In genomic region chr17:9918804-9919352, GRCh38 we compare ENCODE assay signal across 26 cellular contexts. TPM values are rescaled to one million over a fixed set of nuclear protein-coding genes. Genes with fewer than 3 reads are reported as not detected.
"Had no signal": no experiment of that assay in that cellular context is flagged by ENCODE, and none has a peak within 500 bp of the region (broad histone marks: within the 10 kb centered on the region; RNA-seq: fewer than 3 reads in every experiment).

No MANE protein-coding gene starts in this region.

- H3K27me3 ChIP-seq: esophagus squamous epithelium, gastroesophageal sphincter, spleen, testis, tibial nerve, upper lobe of right lung, vagina had no signal

- H3K9me3 ChIP-seq: esophagus squamous epithelium, gastroesophageal sphincter, psoas muscle, spleen, testis, tibial nerve, upper lobe of right lung, vagina had no signal

- DNase-seq: esophagus squamous epithelium; foreskin fibroblast; glutamatergic neuron; kidney; left colon; mesendoderm; naive B cell; nephron progenitor cell; psoas muscle; spleen; stimulated activated CD4-positive, alpha-beta T cell treated with anti-CD3 and anti-CD28 coated beads, Interleukin-15, amount 100 ng/mL, for 24 hours; stimulated activated CD4-positive, alpha-beta T cell treated with anti-CD3 and anti-CD28 coated beads, Interleukin-1b, Interleukin-23, amount 100 ng/mL, for 48 hours; stimulated activated CD4-positive, alpha-beta T cell treated with anti-CD3 and anti-CD28 coated beads, Interleukin-4, amount 100 ng/mL, for 24 hours; stimulated activated naive B cell treated with anti-CD40 and anti-IgM and Interleukin-4, amounts not matched to agents 10 μg/mL and 1 μg/mL and 100 μg/mL, for 72 hours; stimulated activated naive CD8-positive, alpha-beta T cell treated with anti-CD3 and anti-CD28 coated beads, Interleukin-15, amount 100 ng/mL, for 72 hours; testis; upper lobe of right lung had no signal

- H3K27ac Mint-ChIP-seq: nephron progenitor cell; stimulated activated naive B cell treated with anti-CD40 and anti-IgM and Interleukin-4, amounts not matched to agents 10 μg/mL and 1 μg/mL and 100 μg/mL, for 72 hours had no signal

- H3K9me3 Mint-ChIP-seq: naive B cell; stimulated activated naive B cell treated with anti-CD40 and anti-IgM and Interleukin-4, amounts not matched to agents 10 μg/mL and 1 μg/mL and 100 μg/mL, for 72 hours; stimulated activated naive CD8-positive, alpha-beta T cell treated with anti-CD3 and anti-CD28 coated beads, Interleukin-15, amount 100 ng/mL, for 72 hours had no signal

- H3K27me3 Mint-ChIP-seq: naive B cell; stimulated activated naive B cell treated with anti-CD40 and anti-IgM and Interleukin-4, amounts not matched to agents 10 μg/mL and 1 μg/mL and 100 μg/mL, for 72 hours; stimulated activated naive CD8-positive, alpha-beta T cell treated with anti-CD3 and anti-CD28 coated beads, Interleukin-15, amount 100 ng/mL, for 72 hours had no signal

- H3K4me1 ChIP-seq: esophagus squamous epithelium, gastroesophageal sphincter, parathyroid adenoma, psoas muscle, spleen, testis, tibial nerve, upper lobe of right lung, vagina had no signal

- H3K4me3 ChIP-seq: esophagus squamous epithelium, gastroesophageal sphincter, psoas muscle, spleen, testis, tibial nerve, upper lobe of right lung, vagina had no signal

- H3K27ac ChIP-seq: esophagus squamous epithelium, gastroesophageal sphincter, parathyroid adenoma, psoas muscle, spleen, testis, upper lobe of right lung, vagina had no signal

- H3K4me1 Mint-ChIP-seq: stimulated activated naive B cell treated with anti-CD40 and anti-IgM and Interleukin-4, amounts not matched to agents 10 μg/mL and 1 μg/mL and 100 μg/mL, for 72 hours; stimulated activated naive CD8-positive, alpha-beta T cell treated with anti-CD3 and anti-CD28 coated beads, Interleukin-15, amount 100 ng/mL, for 72 hours had no signal

- ATAC-seq: gastroesophageal sphincter; left colon; psoas muscle; sciatic nerve; stimulated activated naive B cell treated with anti-CD40 and anti-IgM and Interleukin-4, amounts not matched to agents 10 μg/mL and 1 μg/mL and 100 μg/mL, for 72 hours; stimulated activated naive CD8-positive, alpha-beta T cell treated with anti-CD3 and anti-CD28 coated beads, Interleukin-15, amount 100 ng/mL, for 72 hours; upper lobe of right lung had no signal

- H3K4me3 Mint-ChIP-seq: naive B cell; nephron progenitor cell; stimulated activated naive B cell treated with anti-CD40 and anti-IgM and Interleukin-4, amounts not matched to agents 10 μg/mL and 1 μg/mL and 100 μg/mL, for 72 hours; stimulated activated naive CD8-positive, alpha-beta T cell treated with anti-CD3 and anti-CD28 coated beads, Interleukin-15, amount 100 ng/mL, for 72 hours had no signal

RNA-seq across cellular contexts. Expression of gene RCVRN, which starts 13.8 kb away (rescaled TPM):
- total RNA-seq: epithelial cell of proximal tubule, esophagus squamous epithelium, kidney, liver, lung microvascular endothelial cell, psoas muscle, skeletal muscle tissue, tibial nerve had no signal
